In the genomic region with DNA sequence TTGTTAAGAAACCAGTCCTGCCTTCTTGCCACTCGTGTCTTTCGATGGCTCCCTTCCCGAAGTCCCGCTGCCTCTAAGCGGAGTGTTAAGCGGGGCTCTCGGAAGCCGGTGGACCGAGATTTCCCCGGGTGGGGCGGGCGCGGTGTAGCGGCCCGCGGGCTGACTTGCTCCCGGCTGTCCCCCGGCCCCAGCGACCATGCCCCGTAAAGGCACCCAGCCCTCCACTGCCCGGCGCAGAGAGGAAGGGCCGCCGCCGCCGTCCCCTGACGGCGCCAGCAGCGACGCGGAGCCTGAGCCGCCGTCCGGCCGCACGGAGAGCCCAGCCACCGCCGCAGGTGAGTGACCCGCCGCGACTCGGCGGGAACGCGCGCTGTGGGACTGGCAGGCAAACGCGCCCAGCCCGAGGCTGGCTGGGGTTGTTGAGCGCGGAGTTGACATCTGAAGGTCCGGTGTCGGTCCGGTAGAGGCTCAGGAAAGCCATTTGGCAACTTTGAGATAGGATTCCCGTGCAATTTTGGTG, we compare ENCODE assay signal across 8 cellular contexts. TPM values are rescaled to one million over a fixed set of nuclear protein-coding genes. Genes with fewer than 3 reads are reported as not detected.
DNase-seq lines count a peak whose midpoint lies in the region; ATAC-seq and TF ChIP-seq lines count a peak whose summit lies in the region.

No MANE protein-coding gene starts in this region.

- H3K36me3 ChIP-seq in heart right ventricle (peaks cover 0 to 15% (median 0%) of the 10 kb centered on the region in 9 donors), psoas muscle (ENCODE audit: insufficient read depth in 1 of 2, low read depth in 1 of 2) (peaks cover 0 to 8% of the 10 kb centered on the region in 2 donors)

- H3K4me3 ChIP-seq in heart right ventricle, result peak overlapping the region; percentile 59 to 88 (median 81)
- H3K4me3 ChIP-seq in psoas muscle, result peak overlapping the region; percentile 76

- H3K27me3 ChIP-seq in heart right ventricle (no peaks in the 10 kb centered on the region), psoas muscle (ENCODE audit: insufficient read depth in 3 of 3, low read length in 2 of 3) (no peaks in the 10 kb centered on the region)

- ATAC-seq in heart right ventricle (peak in 4 of 8 donors; percentile 5 to 41 (median 8)), psoas muscle (peak in 2 of 4 donors; percentile 2 to 9)

- WGBS in heart right ventricle, 2 donors, result 0% methylated on average over 54 to 55 of the region's 55 CpGs
- 0 to 1% (median 1%) methylated on average over 45 to 55 of the region's 55 CpGs for WGBS in psoas muscle, 3 donors

- TF ChIP-seq CTCF in GM13977 (IDR thresholded peaks at IDR 0.05; ENCODE audit: extremely low read depth, insufficient read depth, missing control alignments), result no peak
- no peak for TF ChIP-seq CTCF in heart right ventricle (IDR thresholded peaks at IDR 0.05)
- TF ChIP-seq CTCF in psoas muscle (IDR thresholded peaks at IDR 0.05), result no peak

- peak overlapping the region in 9 of 10 donors; percentile 70 to 95 (median 85) for H3K27ac ChIP-seq in heart right ventricle
- H3K27ac ChIP-seq in psoas muscle, result peak overlapping the region; percentile 83

- H3K9me3 ChIP-seq in heart right ventricle, result no peaks in the 10 kb centered on the region
- no peaks in the 10 kb centered on the region for H3K9me3 ChIP-seq in psoas muscle

- peaks cover 2 to 55% (median 29%) of the 10 kb centered on the region in 9 donors for H3K4me1 ChIP-seq in heart right ventricle
- peaks cover 17% of the 10 kb centered on the region for H3K4me1 ChIP-seq in psoas muscle

- intact Hi-C loops in heart right ventricle (cut with DNase I) (no loop called here), psoas muscle (cut with DNase I) (loop anchor here in 1 of 2 donors (10.0 kb wide), 1 partner anchor 576 kb away; no protein-coding TSS in a partner anchor)

- DNase-seq in GM13977 (ENCODE audit: low spot score) (peak; percentile 22), LoVo (ENCODE audit: low spot score) (peak; percentile 36), activated gamma-delta T cell treated with Interleukin-2 at 50 U/mL for 16 hours (peak; percentile 7), heart right ventricle (peak; percentile 9 to 31), psoas muscle (peak in 1 of 2 donors; percentile 55), HCEC 1CT (no peak), SW 1271 (lab: John Stamatoyannopoulos, UW) (no peak), DMS153 (lab: John Stamatoyannopoulos, UW) (no peak)

- in situ Hi-C loops in GM13977 (cut with MboI; ENCODE audit: low pct_unique_long_range_greater_than_20kb, low sequenced_read_pairs, unreplicated experiment), result no loop called here

RNA-seq across cellular contexts. Expression of gene SMC4, which starts 1.2 kb away (rescaled TPM):
- total RNA-seq in heart right ventricle (10 to 100 TPM; 10.6 to 36.2 (median 17.3) TPM), psoas muscle (10 to 100 TPM in 1 of 4 donors, 1 to 10 TPM in 3; 6.9 to 17.3 (median 9.0) TPM)
- polyA plus RNA-seq in heart right ventricle (10 to 100 TPM in 1 of 2 donors, 1 to 10 TPM in 1; 8.9 to 38.6 TPM), psoas muscle (1 to 10 TPM; 6.9 to 8.6 (median 8.6) TPM)

RNA-seq across cellular contexts. Expression of gene IFT80, which starts 1.7 kb away (rescaled TPM):
- total RNA-seq in heart right ventricle, result 10 to 100 TPM in 9 of 10 donors, 1 to 10 TPM in 1; 6.9 to 16.3 (median 14.4) TPM
- 10 to 100 TPM in 1 of 2 donors, 1 to 10 TPM in 1; 5.3 to 14.4 TPM for polyA plus RNA-seq in heart right ventricle
- total RNA-seq in psoas muscle, result 1 to 10 TPM; 3.9 to 8.2 (median 5.3) TPM
- 1 to 10 TPM; 2.1 to 3.7 (median 2.5) TPM for polyA plus RNA-seq in psoas muscle

RNA-seq across cellular contexts. Expression of gene TRIM59, which starts 48.9 kb away (rescaled TPM):
- total RNA-seq in heart right ventricle (1 to 10 TPM in 1 of 10 donors, under 1 TPM in 8, not detected in 1; 0.10 to 2.8 (median 0.60) TPM), psoas muscle (under 1 TPM; 0.20 to 0.81 (median 0.31) TPM)
- polyA plus RNA-seq in heart right ventricle (under 1 TPM; 0.15 to 0.25 TPM), psoas muscle (under 1 TPM; 0.05 to 0.21 (median 0.07) TPM)

Comparison
In these comparisons a context has a peak if more than half of its experiments do, and no peak if none do; other contexts are left out.
1. DNase-seq: peak in GM13977 (single experiment), LoVo (single experiment), activated gamma-delta T cell treated with Interleukin-2 at 50 U/mL for 16 hours (single experiment) and heart right ventricle (2 of 2); none in HCEC 1CT (single experiment), SW 1271 (0 of 2) and DMS153 (single experiment).